In genomic region chr10:61903991-61904350, GRCh38 we compare ENCODE assay signal across 8 cellular contexts. TPM values are rescaled to one million over a fixed set of nuclear protein-coding genes. Genes with fewer than 3 reads are reported as not detected.
DNase-seq lines count a peak whose midpoint lies in the region; ATAC-seq and TF ChIP-seq lines count a peak whose summit lies in the region.

No MANE protein-coding gene starts in this region.

- H3K27ac Mint-ChIP-seq in naive B cell: peak overlapping the region; percentile 97 to 99 (median 98)

- ATAC-seq in naive B cell (ENCODE audit: low read depth in 2 of 2) (no peak), HG03378 (IDR thresholded peaks at IDR 0.05; ENCODE audit: unreplicated experiment) (no peak), GM21528 (IDR thresholded peaks at IDR 0.05; ENCODE audit: low FRiP score, unreplicated experiment) (no peak), HG03439 (IDR thresholded peaks at IDR 0.05; ENCODE audit: unreplicated experiment) (no peak)

- H3K4me1 Mint-ChIP-seq in naive B cell: peaks cover 33 to 39% (median 34%) of the 10 kb centered on the region in 3 donors

- H3K27ac ChIP-seq in cingulate gyrus (ENCODE audit: low read depth, low read length): peak overlapping the region; percentile 95

- peak overlapping the region; percentile 80 for H3K4me3 ChIP-seq in LNCaP clone FGC (ENCODE audit: low read depth, low read length)

- H3K4me3 Mint-ChIP-seq in naive B cell: peak overlapping the region; percentile 89 to 99 (median 96)

- H3K27me3 Mint-ChIP-seq in naive B cell: no peaks in the 10 kb centered on the region

- DNase-seq in CD1c-positive myeloid dendritic cell (ENCODE audit: extremely low spot score): peak; percentile 3
- DNase-seq in LNCaP clone FGC (ENCODE audit: low read depth): peak; percentile 77
- DNase-seq in naive B cell: no peak
- DNase-seq in putamen (ENCODE audit: low spot score): no peak

- peaks cover 0 to 3% (median 0%) of the 10 kb centered on the region in 7 donors for H3K9me3 Mint-ChIP-seq in naive B cell

- H3K36me3 Mint-ChIP-seq in naive B cell: peaks cover 10 to 16% of the 10 kb centered on the region in 2 donors

- TF ChIP-seq CTCF in LNCaP clone FGC (IDR thresholded peaks at IDR 0.05; ENCODE audit: control insufficient read depth, extremely low read depth, insufficient read depth): peak; percentile 37; the same call in 1 of the 2 replicates

RNA-seq across cellular contexts. Expression of gene ARID5B, which starts 2.5 kb away (rescaled TPM):
- 100 to 1,000 TPM in 5 of 6 donors, 10 to 100 TPM in 1; 68.6 to 165 (median 122) TPM for polyA plus RNA-seq in naive B cell (ENCODE audit: low read depth in 6 of 6)

Comparison
In these comparisons a context has a peak if more than half of its experiments do, and no peak if none do; other contexts are left out.
1. DNase-seq: peak in CD1c-positive myeloid dendritic cell (single experiment) and LNCaP clone FGC (single experiment); none in naive B cell (single experiment) and putamen (single experiment).